In genomic region chr14:95660550-95661515, GRCh38 we compare ENCODE assay signal across 1 cellular context.
TF ChIP-seq lines count a peak whose summit lies in the region.

No MANE protein-coding gene starts in this region.

TF ChIP-seq in HEK293, 187 proteins besides CTCF, POLR2A, EP300 and RAD21 (continued from another document):
- TF ChIP-seq PRDM2 (tag by site-specific recombination; IDR thresholded peaks at IDR 0.05; ENCODE audit: borderline replicate concordance) (no peak), ZFHX2 (tag by site-specific recombination; conservative IDR thresholded peaks at IDR 0.05) (peak; percentile 71), GLI4 (tag by site-specific recombination; IDR thresholded peaks at IDR 0.05) (no peak), ZNF776 (tag by site-specific recombination; IDR thresholded peaks at IDR 0.05; ENCODE audit: borderline replicate concordance) (no peak)
